Comparison of ENCODE assay signal across 8 cellular contexts in the genomic region with DNA sequence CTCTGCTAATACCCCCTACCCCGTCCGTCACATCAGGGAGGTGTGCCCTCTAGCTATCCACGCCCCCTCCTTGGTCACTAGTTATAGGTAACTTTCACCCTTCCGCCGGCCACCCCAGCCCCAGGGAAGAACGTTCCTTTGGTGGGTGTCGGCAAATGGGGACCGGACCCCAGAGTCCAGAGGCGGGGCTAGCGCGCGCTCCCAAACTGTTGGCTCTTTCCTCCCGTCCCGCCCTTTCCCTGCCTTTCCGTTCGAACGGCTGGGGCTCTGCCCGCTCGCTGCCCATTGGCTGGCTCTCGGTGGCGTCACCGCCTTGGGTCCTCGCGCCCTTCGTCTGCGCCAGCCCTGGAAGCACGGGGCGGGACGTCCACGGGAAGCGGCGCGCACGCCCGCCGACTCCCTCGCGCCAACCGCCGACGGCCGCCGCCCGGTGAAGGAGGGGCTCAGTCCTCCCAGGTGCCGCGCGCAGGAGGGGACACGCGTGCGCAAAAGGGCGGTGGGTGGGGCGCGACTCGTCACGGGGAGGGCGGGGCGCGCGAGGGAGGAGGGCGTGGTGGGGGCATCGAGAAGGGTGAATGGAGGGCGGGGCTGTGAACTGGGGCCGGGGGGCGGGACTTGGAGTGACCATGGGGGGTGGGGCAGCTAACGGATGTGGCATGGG. TPM values are rescaled to one million over a fixed set of nuclear protein-coding genes. Genes with fewer than 3 reads are reported as not detected.
A peak's percentile ranks its signal among the peaks of the same experiment; 100 is the strongest.
DNase-seq lines count a peak whose midpoint lies in the region; ATAC-seq lines count a peak whose summit lies in the region.

No MANE protein-coding gene starts in this region.

- H4K8ac ChIP-seq in mesenchymal stem cell (ENCODE audit: low read length) = peak overlapping the region; percentile 56

- H3K23ac ChIP-seq in mesenchymal stem cell (ENCODE audit: low read length in 2 of 2) = no peak overlapping the region

- H3K9me3 ChIP-seq in mesenchymal stem cell (ENCODE audit: control insufficient read depth, low read length) = no peaks in the 10 kb centered on the region

- no peaks in the 10 kb centered on the region for H3K27me3 ChIP-seq in mesenchymal stem cell (ENCODE audit: control insufficient read depth in 1 of 2, insufficient read depth in 1 of 2, low read length in 2 of 2)

- peak overlapping the region in 1 of 2 experiments; percentile 54 for H2BK12ac ChIP-seq in mesenchymal stem cell (ENCODE audit: low read length in 2 of 2)

- H3K79me1 ChIP-seq in mesenchymal stem cell (replicated peaks; ENCODE audit: low read length, poor library complexity, severe bottlenecking) = peaks cover 18% of the 10 kb centered on the region

- DNase-seq in COR-L47 (lab: John Stamatoyannopoulos, UW) = peak; percentile 100
- DNase-seq in HT1080 (ENCODE audit: low read depth) = peak; percentile 98
- peak; percentile 100 for DNase-seq in NK-92 treated with Interleukin-12 subunit alpha and Interleukin-12 subunit beta, amount 100 ng/mL, for 24 hours (lab: John Stamatoyannopoulos, UW)
- DNase-seq in activated CD8-positive, alpha-beta memory T cell treated with anti-CD3 and anti-CD28 coated beads for 4 hours (ENCODE audit: low read depth in 2 of 2) = peak; percentile 95 to 97
- DNase-seq in effector CD8-positive, alpha-beta T cell (lab: John Stamatoyannopoulos, UW) = peak; percentile 100
- peak; percentile 98 for DNase-seq in mesenchymal stem cell
- peak; percentile 98 for DNase-seq in stimulated activated CD8-positive, alpha-beta memory T cell treated with anti-CD3 and anti-CD28 coated beads, Interleukin-12 subunit alpha, Interleukin-12 subunit beta, amount 100 ng/mL, for 1 hour (ENCODE audit: low read depth)

- H4K91ac ChIP-seq in mesenchymal stem cell (ENCODE audit: low read length) = no peak overlapping the region

- H3K14ac ChIP-seq in mesenchymal stem cell (ENCODE audit: low read length in 2 of 2) = peak overlapping the region in 1 of 2 experiments; percentile 44

- peaks cover 18% of the 10 kb centered on the region for H3K4me1 ChIP-seq in mesenchymal stem cell (ENCODE audit: control insufficient read depth, insufficient read depth, low read depth, low read length)

- no peak overlapping the region for H2BK15ac ChIP-seq in mesenchymal stem cell (ENCODE audit: low read depth, poor library complexity, severe bottlenecking)

- H3K4ac ChIP-seq in mesenchymal stem cell (ENCODE audit: low read depth in 1 of 2, low read length in 2 of 2) = no peak overlapping the region

- H3K27ac ChIP-seq in mesenchymal stem cell (ENCODE audit: low read length, poor library complexity, severe bottlenecking) = peak overlapping the region; percentile 83

- peak; percentile 74 for ATAC-seq in GM21367 (IDR thresholded peaks at IDR 0.05; ENCODE audit: unreplicated experiment)

- H2AFZ ChIP-seq in mesenchymal stem cell (ENCODE audit: low read depth, low read length) = peak overlapping the region; percentile 6

- H3K9ac ChIP-seq in mesenchymal stem cell (ENCODE audit: low read length) = peak overlapping the region; percentile 93

- H3K36me3 ChIP-seq in mesenchymal stem cell (ENCODE audit: control insufficient read depth in 1 of 2, insufficient read depth in 2 of 2, low read depth in 1 of 2, low read length in 2 of 2) = peaks cover 35 to 42% of the 10 kb centered on the region in 2 experiments

- peak overlapping the region; percentile 72 to 91 for H3K4me3 ChIP-seq in mesenchymal stem cell (ENCODE audit: insufficient read depth in 1 of 2, low read depth in 1 of 2, low read length in 2 of 2)

- H2BK5ac ChIP-seq in mesenchymal stem cell (ENCODE audit: low read depth, low read length, poor library complexity, severe bottlenecking) = no peak overlapping the region

- H2AK5ac ChIP-seq in mesenchymal stem cell (ENCODE audit: low read length, severe bottlenecking) = no peak overlapping the region

- peak overlapping the region; percentile 74 for H3K4me2 ChIP-seq in mesenchymal stem cell (ENCODE audit: low read length, poor library complexity, severe bottlenecking)

- peak overlapping the region; percentile 51 to 89 for H3K18ac ChIP-seq in mesenchymal stem cell (ENCODE audit: low read depth in 1 of 2, low read length in 2 of 2)

- peak overlapping the region; percentile 86 for H2BK120ac ChIP-seq in mesenchymal stem cell (ENCODE audit: low read depth, low read length)

- WGBS in mesenchymal stem cell = 2% methylated on average over 43 of the region's 65 CpGs

RNA-seq across cellular contexts. Expression of a gene that starts 0.6 kb away (rescaled TPM):
- total RNA-seq in HT1080 (2014; rRNA removed; shearing (Covaris generic)) = 27.0 and 30.8 TPM in 2 replicates
- 30.8 and 36.3 TPM in 2 replicates for polyA plus RNA-seq in HT1080 (2015; cell fraction: cytosol; rRNA removed)
- 104 and 109 TPM in 2 replicates for polyA plus RNA-seq in HT1080 (2015; cell fraction: nucleus; rRNA removed)
- polyA plus RNA-seq in mesenchymal stem cell (2013, experiment 1 of 2) = 43.1 TPM
- 40.9 TPM for polyA plus RNA-seq in mesenchymal stem cell (2013, experiment 2 of 2)

RNA-seq across cellular contexts. Expression of a gene that starts 7.7 kb away (rescaled TPM):
- 266 and 270 TPM in 2 replicates for total RNA-seq in HT1080 (2014; rRNA removed; shearing (Covaris generic))
- polyA plus RNA-seq in HT1080 (2015; cell fraction: cytosol; rRNA removed) = 173 and 193 TPM in 2 replicates
- 95.1 and 106 TPM in 2 replicates for polyA plus RNA-seq in HT1080 (2015; cell fraction: nucleus; rRNA removed)
- 472 TPM for polyA plus RNA-seq in mesenchymal stem cell (2013, experiment 1 of 2)
- polyA plus RNA-seq in mesenchymal stem cell (2013, experiment 2 of 2) = 480 TPM

RNA-seq across cellular contexts. Expression of a gene that starts 9.7 kb away (rescaled TPM):
- 1.4 and 1.7 TPM in 2 replicates for total RNA-seq in HT1080 (2014; rRNA removed; shearing (Covaris generic))
- 3.1 and 3.2 TPM in 2 replicates for polyA plus RNA-seq in HT1080 (2015; cell fraction: cytosol; rRNA removed)
- polyA plus RNA-seq in HT1080 (2015; cell fraction: nucleus; rRNA removed) = 26.4 and 32.3 TPM in 2 replicates
- 18.5 TPM for polyA plus RNA-seq in mesenchymal stem cell (2013, experiment 1 of 2)
- 19.0 TPM for polyA plus RNA-seq in mesenchymal stem cell (2013, experiment 2 of 2)

RNA-seq across cellular contexts. Expression of a gene that starts 18.6 kb away (rescaled TPM):
- total RNA-seq in HT1080 (2014; rRNA removed; shearing (Covaris generic)) = 80.5 and 105 TPM in 2 replicates
- 43.6 and 54.4 TPM in 2 replicates for polyA plus RNA-seq in HT1080 (2015; cell fraction: cytosol; rRNA removed)
- polyA plus RNA-seq in HT1080 (2015; cell fraction: nucleus; rRNA removed) = 157 and 158 TPM in 2 replicates
- polyA plus RNA-seq in mesenchymal stem cell (2013, experiment 1 of 2) = 4.9 TPM
- 5.1 TPM for polyA plus RNA-seq in mesenchymal stem cell (2013, experiment 2 of 2)

RNA-seq across cellular contexts. Expression of a gene that starts 44.2 kb away (rescaled TPM):
- 8.2 and 8.4 TPM in 2 replicates for total RNA-seq in HT1080 (2014; rRNA removed; shearing (Covaris generic))
- polyA plus RNA-seq in HT1080 (2015; cell fraction: cytosol; rRNA removed) = 8.4 and 9.5 TPM in 2 replicates
- 16.9 and 18.2 TPM in 2 replicates for polyA plus RNA-seq in HT1080 (2015; cell fraction: nucleus; rRNA removed)
- 3.6 TPM for polyA plus RNA-seq in mesenchymal stem cell (2013, experiment 1 of 2)
- polyA plus RNA-seq in mesenchymal stem cell (2013, experiment 2 of 2) = 3.9 TPM

Comparison
In these comparisons a context has a peak if more than half of its experiments do, and no peak if none do; other contexts are left out.
1. Peak in every context shown above with its lines: DNase-seq, ATAC-seq, H3K4me3 ChIP-seq and H3K27ac ChIP-seq.